ENCODE assay signal across 8 cellular contexts in genomic region chr19:16828990-16829821, GRCh38.
DNase-seq lines count a peak whose midpoint lies in the region; ATAC-seq lines count a peak whose summit lies in the region.

A gene with protein sequence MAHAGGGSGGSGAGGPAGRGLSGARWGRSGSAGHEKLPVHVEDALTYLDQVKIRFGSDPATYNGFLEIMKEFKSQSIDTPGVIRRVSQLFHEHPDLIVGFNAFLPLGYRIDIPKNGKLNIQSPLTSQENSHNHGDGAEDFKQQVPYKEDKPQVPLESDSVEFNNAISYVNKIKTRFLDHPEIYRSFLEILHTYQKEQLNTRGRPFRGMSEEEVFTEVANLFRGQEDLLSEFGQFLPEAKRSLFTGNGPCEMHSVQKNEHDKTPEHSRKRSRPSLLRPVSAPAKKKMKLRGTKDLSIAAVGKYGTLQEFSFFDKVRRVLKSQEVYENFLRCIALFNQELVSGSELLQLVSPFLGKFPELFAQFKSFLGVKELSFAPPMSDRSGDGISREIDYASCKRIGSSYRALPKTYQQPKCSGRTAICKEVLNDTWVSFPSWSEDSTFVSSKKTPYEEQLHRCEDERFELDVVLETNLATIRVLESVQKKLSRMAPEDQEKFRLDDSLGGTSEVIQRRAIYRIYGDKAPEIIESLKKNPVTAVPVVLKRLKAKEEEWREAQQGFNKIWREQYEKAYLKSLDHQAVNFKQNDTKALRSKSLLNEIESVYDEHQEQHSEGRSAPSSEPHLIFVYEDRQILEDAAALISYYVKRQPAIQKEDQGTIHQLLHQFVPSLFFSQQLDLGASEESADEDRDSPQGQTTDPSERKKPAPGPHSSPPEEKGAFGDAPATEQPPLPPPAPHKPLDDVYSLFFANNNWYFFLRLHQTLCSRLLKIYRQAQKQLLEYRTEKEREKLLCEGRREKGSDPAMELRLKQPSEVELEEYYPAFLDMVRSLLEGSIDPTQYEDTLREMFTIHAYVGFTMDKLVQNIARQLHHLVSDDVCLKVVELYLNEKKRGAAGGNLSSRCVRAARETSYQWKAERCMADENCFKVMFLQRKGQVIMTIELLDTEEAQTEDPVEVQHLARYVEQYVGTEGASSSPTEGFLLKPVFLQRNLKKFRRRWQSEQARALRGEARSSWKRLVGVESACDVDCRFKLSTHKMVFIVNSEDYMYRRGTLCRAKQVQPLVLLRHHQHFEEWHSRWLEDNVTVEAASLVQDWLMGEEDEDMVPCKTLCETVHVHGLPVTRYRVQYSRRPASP (plus strand): TSS chr19:16829398. CDS start chr19:16829421, 23 bp downstream.

- DNase-seq in GM04504 (ENCODE audit: low read depth) (peak; percentile 72), NCI-H748 (lab: John Stamatoyannopoulos, UW; ENCODE audit: unreplicated experiment) (peak; percentile 74), dedifferentiated amniotic fluid mesenchymal stem cell (ENCODE audit: extremely low spot score) (peak; percentile 86), left kidney (ENCODE audit: low read depth, low spot score) (peak; percentile 96)
- peak; percentile 83 to 86 for DNase-seq in activated CD4-positive, alpha-beta T cell treated with anti-CD3 and anti-CD28 coated beads, Interleukin-2, amount 50 U/mL, for 4 hours
- DNase-seq in stimulated activated CD4-positive, alpha-beta T cell treated with anti-CD3 and anti-CD28 coated beads, Interleukin-1b, Interleukin-23, amount 100 ng/mL, for 4 hours (ENCODE audit: low read depth in 2 of 2) = peak; percentile 86 to 88

- ATAC-seq in HG03342 (IDR thresholded peaks at IDR 0.05; ENCODE audit: unreplicated experiment) = peak; percentile 70
- ATAC-seq in HG03469 (IDR thresholded peaks at IDR 0.05; ENCODE audit: unreplicated experiment) = no peak
